ENCODE assay signal across 1 cellular context in genomic region chr17:69575346-69575761, GRCh38.
TF ChIP-seq lines count a peak whose summit lies in the region.

No MANE protein-coding gene starts in this region.

TF ChIP-seq in HEK293, 187 proteins besides CTCF, POLR2A, EP300 and RAD21 (continued from another document):
- TF ChIP-seq ZNF692 (tag by site-specific recombination; IDR thresholded peaks at IDR 0.05) (no peak), ZBTB44 (tag by site-specific recombination; IDR thresholded peaks at IDR 0.05) (peak; percentile 99), ZNF398 (tag by site-specific recombination; IDR thresholded peaks at IDR 0.05) (0 out of 2 replicates have a peak, but pooled peaks have one; percentile 5), ZNF777 (tag by site-specific recombination; IDR thresholded peaks at IDR 0.05; ENCODE audit: borderline replicate concordance) (no peak), ZXDB (tag by site-specific recombination; IDR thresholded peaks at IDR 0.05) (peak; percentile 51; the same call in 1 of the 2 replicates), ZBTB26 (tag by site-specific recombination; optimal IDR thresholded peaks at IDR 0.05) (no peak), PRDM6 (tag by site-specific recombination; IDR thresholded peaks at IDR 0.05) (peak; percentile 92), ZNF341 (tag by site-specific recombination; IDR thresholded peaks at IDR 0.05; ENCODE audit: low read depth) (no peak), KLF7 (tag by site-specific recombination; IDR thresholded peaks at IDR 0.05; ENCODE audit: borderline replicate concordance) (no peak), ZNF335 (tag by site-specific recombination; conservative IDR thresholded peaks at IDR 0.05) (peak; percentile 26; the same call in 1 of the 2 replicates), TCF7L2 (IDR thresholded peaks at IDR 0.05; ENCODE audit: borderline replicate concordance, low read depth, low read length) (no peak), SP7 (tag by site-specific recombination; IDR thresholded peaks at IDR 0.05) (0 out of 2 replicates have a peak, but pooled peaks have one; percentile 34), WT1 (tag by site-specific recombination; IDR thresholded peaks at IDR 0.05) (no peak), ZNF610 (tag by site-specific recombination; IDR thresholded peaks at IDR 0.05; ENCODE audit: borderline replicate concordance) (no peak), ZNF248 (tag by site-specific recombination; IDR thresholded peaks at IDR 0.05) (no peak), HIC1 (tag by site-specific recombination; IDR thresholded peaks at IDR 0.05) (no peak), ZNF791 (tag by site-specific recombination; IDR thresholded peaks at IDR 0.05) (no peak)
